In genomic region chr1:41682845-41683630, GRCh38 we compare ENCODE assay signal across 12 cellular contexts.
A peak's percentile ranks its signal among the peaks of the same experiment; 100 is the strongest.
DNase-seq lines count a peak whose midpoint lies in the region; ATAC-seq, FAIRE-seq and TF ChIP-seq lines count a peak whose summit lies in the region.
"Had no signal": no experiment of that assay in that cellular context is flagged by ENCODE, and none has a peak within 500 bp of the region (broad histone marks: within the 10 kb centered on the region; RNA-seq: fewer than 3 reads in every experiment).

No MANE protein-coding gene starts in this region.

- ATAC-seq in stimulated activated memory B cell treated with anti-CD40 and anti-IgM and Interleukin-4, amounts not matched to agents 10 μg/mL and 1 μg/mL and 100 μg/mL, for 72 hours, result no peak

- no peak overlapping the region for H3K27ac ChIP-seq in astrocyte (ENCODE audit: low read depth, low read length)

- peak overlapping the region; percentile 24 for H3K4me2 ChIP-seq in astrocyte (ENCODE audit: low read length)

- H3K4me1 ChIP-seq in astrocyte (ENCODE audit: insufficient read depth, low read length), result peaks cover 34% of the 10 kb centered on the region

- no peaks in the 10 kb centered on the region for H3K9me3 ChIP-seq in astrocyte (ENCODE audit: insufficient read depth, low read depth, low read length)

- H3K27ac Mint-ChIP-seq in activated T-cell treated with anti-CD3 and anti-CD28 coated beads, Interleukin-2, amount 50 U/mL, for 24 hours, result peak overlapping the region; percentile 89
- peak overlapping the region; percentile 15 for H3K27ac Mint-ChIP-seq in astrocyte (ENCODE audit: unreplicated experiment)
- H3K27ac Mint-ChIP-seq in stimulated activated memory B cell treated with anti-CD40 and anti-IgM and Interleukin-4, amounts not matched to agents 10 μg/mL and 1 μg/mL and 100 μg/mL, for 72 hours, result peak overlapping the region; percentile 54

- H3K4me1 Mint-ChIP-seq in activated T-cell treated with anti-CD3 and anti-CD28 coated beads, Interleukin-2, amount 50 U/mL, for 24 hours (ENCODE audit: low read depth), result peaks cover 70% of the 10 kb centered on the region
- peaks cover 16% of the 10 kb centered on the region for H3K4me1 Mint-ChIP-seq in astrocyte (ENCODE audit: low read depth, unreplicated experiment)
- H3K4me1 Mint-ChIP-seq in stimulated activated memory B cell treated with anti-CD40 and anti-IgM and Interleukin-4, amounts not matched to agents 10 μg/mL and 1 μg/mL and 100 μg/mL, for 72 hours, result peaks cover 59% of the 10 kb centered on the region

- peak overlapping the region; percentile 39 for H3K4me3 Mint-ChIP-seq in activated T-cell treated with anti-CD3 and anti-CD28 coated beads, Interleukin-2, amount 50 U/mL, for 24 hours
- no peak overlapping the region for H3K4me3 Mint-ChIP-seq in astrocyte (ENCODE audit: unreplicated experiment)
- H3K4me3 Mint-ChIP-seq in stimulated activated memory B cell treated with anti-CD40 and anti-IgM and Interleukin-4, amounts not matched to agents 10 μg/mL and 1 μg/mL and 100 μg/mL, for 72 hours, result no peak overlapping the region

- no peak for FAIRE-seq in astrocyte (lab: Jason Lieb, UNC)

- no peaks in the 10 kb centered on the region for H3K36me3 ChIP-seq in astrocyte (ENCODE audit: insufficient read depth, low read length)

- no peak overlapping the region for H3K4me3 ChIP-seq in astrocyte (ENCODE audit: insufficient read depth, low read depth, low read length)
- H3K4me3 ChIP-seq: dorsolateral prefrontal cortex had no signal

- TF ChIP-seq CTCF in astrocyte (IDR thresholded peaks at IDR 0.05; ENCODE audit: insufficient read depth, low read depth, low read length), result no peak

- H3K36me3 Mint-ChIP-seq in activated T-cell treated with anti-CD3 and anti-CD28 coated beads, Interleukin-2, amount 50 U/mL, for 24 hours (ENCODE audit: low read depth), result no peaks in the 10 kb centered on the region
- H3K36me3 Mint-ChIP-seq in astrocyte (ENCODE audit: low read depth, unreplicated experiment), result no peaks in the 10 kb centered on the region
- H3K36me3 Mint-ChIP-seq in stimulated activated memory B cell treated with anti-CD40 and anti-IgM and Interleukin-4, amounts not matched to agents 10 μg/mL and 1 μg/mL and 100 μg/mL, for 72 hours, result no peaks in the 10 kb centered on the region

- H3K79me2 ChIP-seq in astrocyte (ENCODE audit: insufficient read depth, low read length), result no peaks in the 10 kb centered on the region

- no peaks in the 10 kb centered on the region for H3K9me3 Mint-ChIP-seq in activated T-cell treated with anti-CD3 and anti-CD28 coated beads, Interleukin-2, amount 50 U/mL, for 24 hours
- H3K9me3 Mint-ChIP-seq in astrocyte (ENCODE audit: unreplicated experiment), result no peaks in the 10 kb centered on the region
- H3K9me3 Mint-ChIP-seq in stimulated activated memory B cell treated with anti-CD40 and anti-IgM and Interleukin-4, amounts not matched to agents 10 μg/mL and 1 μg/mL and 100 μg/mL, for 72 hours, result no peaks in the 10 kb centered on the region

- no peak overlapping the region for H3K9ac ChIP-seq in astrocyte (ENCODE audit: low read length)

- no peak for DNase-seq in activated T-cell treated with anti-CD3 and anti-CD28 coated beads, Interleukin-2, amount 50 U/mL, for 24 hours
- no peak for DNase-seq in activated T-cell treated with anti-CD3 and anti-CD28 coated beads, Interleukin-2, amount 50 U/mL, for 48 hours
- DNase-seq in MV-4-11 (lab: John Stamatoyannopoulos, UW) (peak; percentile 8), astrocyte (ENCODE audit: low read depth) (no peak), SIG-M5 (lab: John Stamatoyannopoulos, UW) (no peak), COLO668 (lab: John Stamatoyannopoulos, UW; ENCODE audit: unreplicated experiment) (no peak), GF-D8 (lab: John Stamatoyannopoulos, UW) (no peak)
- DNase-seq: aorta, dorsolateral prefrontal cortex, NCI-H1930, SW 1271 had no signal

- no peaks in the 10 kb centered on the region for H3K27me3 Mint-ChIP-seq in activated T-cell treated with anti-CD3 and anti-CD28 coated beads, Interleukin-2, amount 50 U/mL, for 24 hours
- peaks cover 26% of the 10 kb centered on the region for H3K27me3 Mint-ChIP-seq in astrocyte (ENCODE audit: low read depth, unreplicated experiment)
- no peaks in the 10 kb centered on the region for H3K27me3 Mint-ChIP-seq in stimulated activated memory B cell treated with anti-CD40 and anti-IgM and Interleukin-4, amounts not matched to agents 10 μg/mL and 1 μg/mL and 100 μg/mL, for 72 hours

- no peaks in the 10 kb centered on the region for H4K20me1 ChIP-seq in astrocyte (ENCODE audit: insufficient read depth, low read length)

- H3K27me3 ChIP-seq in astrocyte (ENCODE audit: insufficient read depth, low read length), result no peaks in the 10 kb centered on the region
- H3K27me3 ChIP-seq: dorsolateral prefrontal cortex had no signal

- H2AFZ ChIP-seq in astrocyte (ENCODE audit: low read depth, low read length), result no peak overlapping the region

Comparison
In these comparisons a context has a peak if more than half of its experiments do, and no peak if none do; other contexts are left out.
1. H3K27ac Mint-ChIP-seq: peak in every context shown above with its lines; median percentile 89 in activated T-cell treated with anti-CD3 and anti-CD28 coated beads, Interleukin-2, amount 50 U/mL, for 24 hours; 54 in stimulated activated memory B cell treated with anti-CD40 and anti-IgM and Interleukin-4, amounts not matched to agents 10 μg/mL and 1 μg/mL and 100 μg/mL, for 72 hours; 15 in astrocyte.